Comparison of ENCODE assay signal across 22 cellular contexts in the genomic region with DNA sequence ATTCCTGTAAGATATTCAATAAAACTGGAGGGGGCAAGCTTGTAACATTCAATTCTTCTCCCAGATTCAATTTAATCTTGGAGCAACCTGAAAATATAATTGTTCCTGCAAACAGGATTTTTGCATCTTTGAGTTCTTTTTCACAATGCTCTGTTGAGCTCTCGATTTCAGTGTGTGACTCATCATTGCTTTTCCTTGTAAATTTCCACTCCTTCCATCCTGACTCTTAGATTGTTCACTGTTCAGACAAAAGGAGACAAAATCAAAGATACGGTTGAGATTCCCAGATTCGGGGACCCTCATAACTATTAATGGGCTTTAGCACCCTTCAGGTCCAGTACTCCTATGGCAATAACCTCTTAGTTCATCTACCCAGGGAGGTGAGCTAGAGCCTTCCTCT.
"Had no signal": no experiment of that assay in that cellular context is flagged by ENCODE, and none has a peak within 500 bp of the region (broad histone marks: within the 10 kb centered on the region; RNA-seq: fewer than 3 reads in every experiment).

No MANE protein-coding gene starts in this region.

- H3K27ac ChIP-seq: brain microvascular endothelial cell, foreskin keratinocyte, gastrocnemius medialis, heart left ventricle, WERI-Rb-1 had no signal

- H3K4me3 ChIP-seq: gastrocnemius medialis, heart left ventricle had no signal

- DNase-seq: activated B cell treated with CpG ODN at 0.5 μM for 24 hours; activated CD4-positive, alpha-beta T cell treated with anti-CD3 and anti-CD28 coated beads for 48 hours; activated CD4-positive, alpha-beta T cell treated with anti-CD3 and anti-CD28 coated beads, Interleukin-2, amount 50 U/mL, for 1 hour; activated CD4-positive, alpha-beta T cell treated with anti-CD3 and anti-CD28 coated beads, Interleukin-2, amount 50 U/mL, for 48 hours; activated CD8-positive, alpha-beta memory T cell treated with anti-CD3 and anti-CD28 coated beads for 24 hours; activated CD8-positive, alpha-beta T cell treated with anti-CD3 and anti-CD28 coated beads for 36 hours; activated effector memory CD4-positive, alpha-beta T cell treated with Interleukin-2 at 50 U/mL for 16 hours; activated naive CD4-positive, alpha-beta T cell treated with anti-CD3 and anti-CD28 coated beads, Interleukin-2, amount 10 ng/mL, durations not matched to agents 7 days and 5 days; activated naive CD8-positive, alpha-beta T cell treated with anti-CD3 and anti-CD28 coated beads, Interleukin-2, amount 10 ng/mL, durations not matched to agents 7 days and 5 days; activated T-cell treated with anti-CD3 and anti-CD28 coated beads, Interleukin-2, amount 50 U/mL, for 4 hours; brain microvascular endothelial cell; cortex of kidney; dermis blood vessel endothelial cell; effector CD8-positive, alpha-beta T cell; foreskin keratinocyte; gastrocnemius medialis; glutamatergic neuron; heart left ventricle; SW 1271; T-cell; T1000; WERI-Rb-1 had no signal

- H3K27me3 ChIP-seq: brain microvascular endothelial cell, foreskin keratinocyte, gastrocnemius medialis, heart left ventricle had no signal
